In genomic region chr7:93719546-93719945, GRCh38 we compare ENCODE assay signal across 15 cellular contexts.
DNase-seq lines count a peak whose midpoint lies in the region; ATAC-seq and TF ChIP-seq lines count a peak whose summit lies in the region.
"Had no signal": no experiment of that assay in that cellular context is flagged by ENCODE, and none has a peak within 500 bp of the region (broad histone marks: within the 10 kb centered on the region; RNA-seq: fewer than 3 reads in every experiment).

No MANE protein-coding gene starts in this region.

- H3K79me1 ChIP-seq in IMR-90 (ENCODE audit: low read depth in 1 of 2, low read length in 2 of 2), result no peaks in the 10 kb centered on the region

- in situ Hi-C loops in IMR-90 (cut with MboI; ENCODE audit: low sequenced_read_pairs) (loop anchor here (10.0 kb wide), 1 partner anchor 505 kb away; no protein-coding TSS in a partner anchor), brain microvascular endothelial cell (cut with HindIII; ENCODE audit: low pct_ligation_motif_present, low sequenced_read_pairs) (no loop called here), HAP-1 (cut with MboI; ENCODE audit: low sequenced_read_pairs) (no loop called here)

- H3K56ac ChIP-seq in IMR-90 (ENCODE audit: extremely low read depth, insufficient read depth, low read length), result no peak overlapping the region

- peak; percentile 71 for DNase-seq in COLO829 (ENCODE audit: low spot score)
- peak; percentile 34 for DNase-seq in IMR-90
- peak; percentile 93 for DNase-seq in brain microvascular endothelial cell
- DNase-seq in kidney glomerular epithelial cell (lab: John Stamatoyannopoulos, UW), result peak; percentile 92
- DNase-seq in HAP-1 (ENCODE audit: low spot score in 2 of 2), result no peak
- DNase-seq in DMS153 (lab: John Stamatoyannopoulos, UW), result no peak
- DNase-seq in dorsolateral prefrontal cortex, result no peak
- DNase-seq: activated naive CD4-positive, alpha-beta T cell treated with Interleukin-2 at 50 U/mL for 16 hours; caudate nucleus; NCI-H1694; stimulated activated CD4-positive, alpha-beta T cell treated with anti-CD3 and anti-CD28 coated beads, Interleukin-4, amount 100 ng/mL, for 1 hour had no signal

- no peak overlapping the region for H4K5ac ChIP-seq in IMR-90 (ENCODE audit: low read depth, low read length)

- H2BK120ac ChIP-seq in IMR-90 (ENCODE audit: low read depth, low read length), result no peak overlapping the region

- CTCF ChIA-PET in IMR-90 (lab: Yijun Ruan, JAX), result no interaction called here

- H3K23ac ChIP-seq in IMR-90 (ENCODE audit: low read depth, low read length), result no peak overlapping the region

- H2AK9ac ChIP-seq in IMR-90 (replicated peaks; ENCODE audit: low read depth, low read length, poor library complexity), result no peak overlapping the region

- no peak overlapping the region for H3K4ac ChIP-seq in IMR-90 (ENCODE audit: low read depth, low read length)

- H4K91ac ChIP-seq in IMR-90 (ENCODE audit: insufficient read depth, low read depth, low read length), result no peak overlapping the region

- no peaks in the 10 kb centered on the region for H3K4me1 ChIP-seq in IMR-90 (ENCODE audit: control insufficient read depth, insufficient read depth, low read length)
- H3K4me1 ChIP-seq in HAP-1, result no peaks in the 10 kb centered on the region

- no peak for TF ChIP-seq RAD21 in IMR-90 (IDR thresholded peaks at IDR 0.05; ENCODE audit: low read length)

- no peak overlapping the region for H2BK20ac ChIP-seq in IMR-90 (ENCODE audit: low read depth, low read length)

- H2AK5ac ChIP-seq in IMR-90 (ENCODE audit: low read depth, low read length), result no peak overlapping the region

- BruUV-seq in IMR-90 (replicated peaks; lab: Mats Ljungman, UMichigan), result no TSS peak

- TF ChIP-seq CTCF in IMR-90 (conservative IDR thresholded peaks at IDR 0.05; ENCODE audit: low read depth, low read length), result no peak
- no peak for TF ChIP-seq CTCF in brain microvascular endothelial cell (IDR thresholded peaks at IDR 0.05; ENCODE audit: low read depth, low read length, missing control alignments)
- TF ChIP-seq CTCF in dorsolateral prefrontal cortex (IDR thresholded peaks at IDR 0.05 in 54 of 56, conservative IDR thresholded peaks at IDR 0.05 in 2 of 56; ENCODE audit: low read depth in 1 of 56, partially characterized antibody in 56 of 56), result no peak

- H3K36me3 ChIP-seq in IMR-90 (ENCODE audit: control insufficient read depth, insufficient read depth, low read length) (no peaks in the 10 kb centered on the region), brain microvascular endothelial cell (replicated peaks) (no peaks in the 10 kb centered on the region), HAP-1 (replicated peaks) (no peaks in the 10 kb centered on the region)

- H2BK15ac ChIP-seq in IMR-90 (ENCODE audit: low read depth, low read length), result no peak overlapping the region

- H4K20me1 ChIP-seq in IMR-90 (ENCODE audit: insufficient read depth, low read length), result no peaks in the 10 kb centered on the region

- no CpG with 5 or more reads among the region's 1 CpG for WGBS in IMR-90 (ENCODE audit: extremely low coverage in 2 of 2, insufficient read length in 1 of 2), 2 experiments

- no peak overlapping the region for H3K27ac ChIP-seq in IMR-90 (ENCODE audit: insufficient read depth, low read length)
- peak overlapping the region; percentile 26 for H3K27ac ChIP-seq in brain microvascular endothelial cell
- H3K27ac ChIP-seq in dorsolateral prefrontal cortex, result no peak overlapping the region
- H3K27ac ChIP-seq: SK-N-MC, VCaP had no signal

- ATAC-seq in IMR-90 (ENCODE audit: low read depth) (no peak), GM18907 (IDR thresholded peaks at IDR 0.05; ENCODE audit: unreplicated experiment) (no peak)
- ATAC-seq: stimulated activated effector memory CD8-positive, alpha-beta T cell treated with anti-CD3 and anti-CD28 coated beads, Interleukin-12 subunit alpha, Interleukin-12 subunit beta, amount 100 ng/mL, for 72 hours had no signal

- no peak for TF ChIP-seq POLR2A in IMR-90 (IDR thresholded peaks at IDR 0.05; ENCODE audit: low read depth, low read length)

- no peak overlapping the region for H3K14ac ChIP-seq in IMR-90 (replicated peaks; ENCODE audit: low read depth, low read length)

- no peak overlapping the region for H3K9ac ChIP-seq in IMR-90 (ENCODE audit: low read depth, low read length)

- no peak overlapping the region for H2AFZ ChIP-seq in IMR-90 (replicated peaks; ENCODE audit: low read length, poor library complexity)

- no peak overlapping the region for H4K8ac ChIP-seq in IMR-90 (ENCODE audit: low read depth in 2 of 2, low read length in 2 of 2)

- H3K9me3 ChIP-seq in IMR-90 (ENCODE audit: control insufficient read depth, insufficient read depth, low read length) (no peaks in the 10 kb centered on the region), HAP-1 (no peaks in the 10 kb centered on the region)

- H3K27me3 ChIP-seq in IMR-90 (ENCODE audit: control insufficient read depth, insufficient read depth, low read length), result peaks cover 5% of the 10 kb centered on the region
- no peaks in the 10 kb centered on the region for H3K27me3 ChIP-seq in brain microvascular endothelial cell (replicated peaks)
- peaks cover 6% of the 10 kb centered on the region for H3K27me3 ChIP-seq in HAP-1 (ENCODE audit: low read depth)
- H3K27me3 ChIP-seq in dorsolateral prefrontal cortex, result peaks cover 0 to 6% (median 0%) of the 10 kb centered on the region in 45 donors

- dilution Hi-C loops in IMR-90 (cut with HindIII; ENCODE audit: low sequenced_read_pairs, unreplicated experiment), result no loop called here

- no peak overlapping the region for H3K4me3 ChIP-seq in IMR-90 (ENCODE audit: insufficient read depth, low read depth, low read length)
- H3K4me3 ChIP-seq in brain microvascular endothelial cell (ENCODE audit: low read depth, low read length), result no peak overlapping the region
- no peak overlapping the region for H3K4me3 ChIP-seq in HAP-1
- H3K4me3 ChIP-seq in dorsolateral prefrontal cortex, result no peak overlapping the region
- H3K4me3 ChIP-seq: SK-N-MC had no signal

- H2BK5ac ChIP-seq in IMR-90 (ENCODE audit: low read depth, low read length, poor library complexity, severe bottlenecking), result no peak overlapping the region

- H3K18ac ChIP-seq in IMR-90 (ENCODE audit: low read depth, low read length), result no peak overlapping the region

- no peak overlapping the region for H3K4me2 ChIP-seq in IMR-90 (ENCODE audit: low read depth, low read length)

- intact Hi-C loops in IMR-90 (cut with micrococcal nuclease), result loop anchor here (5.0 to 10.0 kb wide), 2 partner anchors 183 to 475 kb away; no protein-coding TSS in a partner anchor
- intact Hi-C loops in dorsolateral prefrontal cortex (cut with DNase I), result no loop called here

- H3K9me1 ChIP-seq in IMR-90 (ENCODE audit: insufficient read depth, low read length), result no peaks in the 10 kb centered on the region

- POLR2A ChIA-PET in IMR-90 (lab: Charles Lee; ENCODE audit: unreplicated experiment), result no interaction called here

TF ChIP-seq in IMR-90, 13 proteins besides CTCF, POLR2A, EP300 and RAD21:
- TF ChIP-seq USF2 (IDR thresholded peaks at IDR 0.05; ENCODE audit: low read depth, low read length) (peak; percentile 42; the same call in 1 of the 2 replicates), FOS (IDR thresholded peaks at IDR 0.05; ENCODE audit: low read depth, low read length) (no peak)

Comparison
In these comparisons a context has a peak if more than half of its experiments do, and no peak if none do; other contexts are left out.
1. DNase-seq: peak in COLO829 (single experiment), IMR-90 (single experiment), brain microvascular endothelial cell (single experiment) and kidney glomerular epithelial cell (single experiment); none in HAP-1 (0 of 2), DMS153 (single experiment) and dorsolateral prefrontal cortex (0 of 10).